8 cellular contexts compared by ENCODE assay signal in genomic region chr20:57582432-57583288, GRCh38. TPM values are rescaled to one million over a fixed set of nuclear protein-coding genes. Genes with fewer than 3 reads are reported as not detected.
DNase-seq lines count a peak whose midpoint lies in the region; ATAC-seq and TF ChIP-seq lines count a peak whose summit lies in the region.

No MANE protein-coding gene starts in this region.

- no peak for DNase-seq in AG10803 (ENCODE audit: low read depth)
- peak; percentile 50 for DNase-seq in NB4 (ENCODE audit: low read depth)
- peak; percentile 41 for DNase-seq in dedifferentiated amniotic fluid mesenchymal stem cell (ENCODE audit: extremely low spot score)
- no peak for DNase-seq in GM19238 (ENCODE audit: insufficient read length, low spot score)
- DNase-seq in activated CD4-positive, alpha-beta memory T cell treated with anti-CD3 and anti-CD28 coated beads, Interleukin-2, amount 10 ng/mL, durations not matched to agents 7 days and 5 days = no peak
- no peak for DNase-seq in NCI-H2029 (lab: John Stamatoyannopoulos, UW)

- H3K9me3 ChIP-seq in muscle layer of duodenum (ENCODE audit: control insufficient read depth in 1 of 2, low read length in 2 of 2) = peaks cover under 1 to 5% of the 10 kb centered on the region in 2 donors

- H3K36me3 Mint-ChIP-seq in activated CD4-positive, alpha-beta memory T cell treated with anti-CD3 and anti-CD28 coated beads, Interleukin-2, amount 10 ng/mL, durations not matched to agents 7 days and 5 days (ENCODE audit: low read depth) = no peaks in the 10 kb centered on the region

- no peaks in the 10 kb centered on the region for H3K9me3 Mint-ChIP-seq in activated CD4-positive, alpha-beta memory T cell treated with anti-CD3 and anti-CD28 coated beads, Interleukin-2, amount 10 ng/mL, durations not matched to agents 7 days and 5 days

- no peak overlapping the region for H3K4me3 Mint-ChIP-seq in activated CD4-positive, alpha-beta memory T cell treated with anti-CD3 and anti-CD28 coated beads, Interleukin-2, amount 10 ng/mL, durations not matched to agents 7 days and 5 days

- no peaks in the 10 kb centered on the region for H3K27me3 ChIP-seq in muscle layer of duodenum (ENCODE audit: low read depth, low read length)

- POLR2A ChIA-PET in activated CD4-positive, alpha-beta memory T cell treated with anti-CD3 and anti-CD28 coated beads, Interleukin-2, amount 10 ng/mL, durations not matched to agents 7 days and 5 days (lab: Charles Lee) = interaction anchor here (1.2 kb wide), 1 partner anchor 10 kb away, joined by 3 read pairs; no protein-coding TSS in a partner anchor

- peaks cover 47% of the 10 kb centered on the region for H3K27me3 Mint-ChIP-seq in activated CD4-positive, alpha-beta memory T cell treated with anti-CD3 and anti-CD28 coated beads, Interleukin-2, amount 10 ng/mL, durations not matched to agents 7 days and 5 days

- no peaks in the 10 kb centered on the region for H3K4me1 Mint-ChIP-seq in activated CD4-positive, alpha-beta memory T cell treated with anti-CD3 and anti-CD28 coated beads, Interleukin-2, amount 10 ng/mL, durations not matched to agents 7 days and 5 days

- peaks cover 12 to 58% of the 10 kb centered on the region in 2 donors for H3K4me1 ChIP-seq in muscle layer of duodenum (ENCODE audit: control insufficient read depth in 1 of 2, insufficient read depth in 2 of 2, low read length in 2 of 2)

- no peak overlapping the region for H3K27ac Mint-ChIP-seq in activated CD4-positive, alpha-beta memory T cell treated with anti-CD3 and anti-CD28 coated beads, Interleukin-2, amount 10 ng/mL, durations not matched to agents 7 days and 5 days

- H3K36me3 ChIP-seq in muscle layer of duodenum (ENCODE audit: control insufficient read depth in 1 of 2, insufficient read depth in 2 of 2, low read length in 2 of 2) = no peaks in the 10 kb centered on the region

- ATAC-seq in HG03342 (IDR thresholded peaks at IDR 0.05; ENCODE audit: unreplicated experiment) = no peak

- peak overlapping the region; percentile 85 for H3K27ac ChIP-seq in muscle layer of duodenum (ENCODE audit: low read length)

- CTCF ChIA-PET in activated CD4-positive, alpha-beta memory T cell treated with anti-CD3 and anti-CD28 coated beads, Interleukin-2, amount 10 ng/mL, durations not matched to agents 7 days and 5 days (lab: Charles Lee) = interaction anchor here (1.2 kb wide), 1 partner anchor 236 kb away, joined by 4 read pairs; no protein-coding TSS in a partner anchor

- TF ChIP-seq POLR2A in NB4 (IDR thresholded peaks at IDR 0.05; ENCODE audit: extremely low read depth, insufficient read length) = no peak

- TF ChIP-seq CTCF in AG10803 (conservative IDR thresholded peaks at IDR 0.05; ENCODE audit: low read length) (peak; percentile 12; the same call in 1 of the 2 replicates), NB4 (IDR thresholded peaks at IDR 0.05; ENCODE audit: low read depth, low read length) (peak; percentile 76)

- no peak overlapping the region for H3K4me3 ChIP-seq in AG10803 (ENCODE audit: low read length)
- no peak overlapping the region for H3K4me3 ChIP-seq in NB4 (ENCODE audit: low read depth, low read length)
- peak overlapping the region; percentile 24 to 38 for H3K4me3 ChIP-seq in muscle layer of duodenum (ENCODE audit: low read depth in 1 of 2, low read length in 2 of 2)

RNA-seq across cellular contexts. Expression of gene PCK1, which starts 21.8 kb away (rescaled TPM):
- not detected for total RNA-seq in activated CD4-positive, alpha-beta memory T cell treated with anti-CD3 and anti-CD28 coated beads, Interleukin-2, amount 10 ng/mL, durations not matched to agents 7 days and 5 days

RNA-seq across cellular contexts. Expression of gene ZBP1, which starts 37.6 kb away (rescaled TPM):
- total RNA-seq in activated CD4-positive, alpha-beta memory T cell treated with anti-CD3 and anti-CD28 coated beads, Interleukin-2, amount 10 ng/mL, durations not matched to agents 7 days and 5 days = 10 to 100 TPM; 51.9 to 57.7 TPM

RNA-seq across cellular contexts. Expression of gene CTCFL, which starts 57.7 kb away (rescaled TPM):
- not detected for total RNA-seq in activated CD4-positive, alpha-beta memory T cell treated with anti-CD3 and anti-CD28 coated beads, Interleukin-2, amount 10 ng/mL, durations not matched to agents 7 days and 5 days

Comparison
In these comparisons a context has a peak if more than half of its experiments do, and no peak if none do; other contexts are left out.
1. DNase-seq: peak in NB4 (single experiment) and dedifferentiated amniotic fluid mesenchymal stem cell (single experiment); none in AG10803 (single experiment), GM19238 (single experiment), activated CD4-positive, alpha-beta memory T cell treated with anti-CD3 and anti-CD28 coated beads, Interleukin-2, amount 10 ng/mL, durations not matched to agents 7 days and 5 days (single experiment) and NCI-H2029 (single experiment).
2. H3K4me3 ChIP-seq: peak in muscle layer of duodenum (2 of 2); none in AG10803 (single experiment) and NB4 (single experiment).